ENCODE assay signal across 13 cellular contexts in genomic region chr6:117266267-117266797, GRCh38. TPM values are rescaled to one million over a fixed set of nuclear protein-coding genes. Genes with fewer than 3 reads are reported as not detected.
DNase-seq lines count a peak whose midpoint lies in the region; ATAC-seq and TF ChIP-seq lines count a peak whose summit lies in the region.
"Had no signal": no experiment of that assay in that cellular context is flagged by ENCODE, and none has a peak within 500 bp of the region (broad histone marks: within the 10 kb centered on the region; RNA-seq: fewer than 3 reads in every experiment).

No MANE protein-coding gene starts in this region.

- peaks cover 98% of the 10 kb centered on the region for H3K27me3 ChIP-seq in H7 (ENCODE audit: control insufficient read depth, insufficient read depth, low read length)
- peaks cover 6 to 45% (median 15%) of the 10 kb centered on the region in 3 donors for H3K27me3 ChIP-seq in skeletal muscle tissue (ENCODE audit: control insufficient read depth in 3 of 3, insufficient read depth in 3 of 3, low read length in 3 of 3)
- H3K27me3 ChIP-seq in adrenal gland, result peaks cover 84% of the 10 kb centered on the region

- CTCF ChIA-PET in WTC11 (lab: Charles Lee), result interaction anchor here (1.2 to 2.0 kb wide), 5 partner anchors 16 to 292 kb away, joined by 3 to 7 read pairs (median 3); no protein-coding TSS in a partner anchor

- H3K27ac ChIP-seq in skeletal muscle tissue (ENCODE audit: low read depth, low read length), result peak overlapping the region; percentile 94
- H3K27ac ChIP-seq in adrenal gland, result no peak overlapping the region
- H3K27ac ChIP-seq in substantia nigra (ENCODE audit: low read depth, low read length, poor library complexity, severe bottlenecking), result no peak overlapping the region
- H3K27ac ChIP-seq: epithelial cell of prostate had no signal

- H3K27ac Mint-ChIP-seq in WTC11, result no peak overlapping the region
- no peak overlapping the region for H3K27ac Mint-ChIP-seq in memory B cell
- H3K27ac Mint-ChIP-seq: activated T-helper 17 cell treated with anti-CD3 and anti-CD28 coated beads, Interleukin-2, amount 50 U/mL, for 72 hours; CD14-positive monocyte had no signal

- H3K27me3 Mint-ChIP-seq in WTC11 (ENCODE audit: low read depth), result peaks cover 99% of the 10 kb centered on the region
- H3K27me3 Mint-ChIP-seq in memory B cell, result peaks cover 28% of the 10 kb centered on the region

- ATAC-seq in WTC11 (no peak), memory B cell (ENCODE audit: low read depth) (no peak), HG02678 (IDR thresholded peaks at IDR 0.05; ENCODE audit: unreplicated experiment) (no peak)

- peak overlapping the region; percentile 86 for H3K4me3 Mint-ChIP-seq in WTC11
- H3K4me3 Mint-ChIP-seq in memory B cell, result peak overlapping the region; percentile 8

- no peak for TF ChIP-seq POLR2A in adrenal gland (IDR thresholded peaks at IDR 0.05)

- H3K4me1 ChIP-seq in skeletal muscle tissue (ENCODE audit: control insufficient read depth in 3 of 3, insufficient read depth in 3 of 3, low read length in 3 of 3), result peaks cover 6 to 43% (median 21%) of the 10 kb centered on the region in 3 donors
- H3K4me1 ChIP-seq in adrenal gland (replicated peaks in 1 of 2), result peaks cover 12 to 23% of the 10 kb centered on the region in 2 donors

- TF ChIP-seq CTCF in WTC11 (IDR thresholded peaks at IDR 0.05) (no peak), adrenal gland (IDR thresholded peaks at IDR 0.05) (no peak)

- peaks cover 44% of the 10 kb centered on the region for H3K4me1 Mint-ChIP-seq in WTC11
- peaks cover 17% of the 10 kb centered on the region for H3K4me1 Mint-ChIP-seq in memory B cell

- no peaks in the 10 kb centered on the region for H3K9me3 ChIP-seq in skeletal muscle tissue (ENCODE audit: control insufficient read depth in 3 of 3, low read length in 3 of 3)
- no peaks in the 10 kb centered on the region for H3K9me3 ChIP-seq in adrenal gland (replicated peaks in 1 of 3)

- POLR2A ChIA-PET in WTC11 (lab: Charles Lee), result interaction anchor here (1.1 kb wide), 1 partner anchor 71 kb away, joined by 3 read pairs; no protein-coding TSS in a partner anchor

- H3K36me3 ChIP-seq in H7 (replicated peaks; ENCODE audit: control insufficient read depth, insufficient read depth, low read length), result no peaks in the 10 kb centered on the region
- H3K36me3 ChIP-seq in skeletal muscle tissue (ENCODE audit: control insufficient read depth in 3 of 3, insufficient read depth in 3 of 3, low read length in 3 of 3), result peaks cover 0 to 2% (median 2%) of the 10 kb centered on the region in 3 donors
- no peaks in the 10 kb centered on the region for H3K36me3 ChIP-seq in adrenal gland (replicated peaks in 1 of 2)

- DNase-seq in H7 (no peak), WTC11 (ENCODE audit: low spot score) (no peak), memory B cell (ENCODE audit: low spot score in 2 of 2) (no peak), adrenal gland (no peak), substantia nigra (lab: John Stamatoyannopoulos, UW) (no peak), AG08395 (ENCODE audit: low spot score) (no peak)
- DNase-seq: activated CD4-positive, alpha-beta T cell treated with anti-CD3 and anti-CD28 coated beads for 4 hours had no signal

- H3K9me3 Mint-ChIP-seq in WTC11, result no peaks in the 10 kb centered on the region
- H3K9me3 Mint-ChIP-seq in memory B cell, result no peaks in the 10 kb centered on the region
- H3K9me3 Mint-ChIP-seq: activated T-helper 17 cell treated with anti-CD3 and anti-CD28 coated beads, Interleukin-2, amount 50 U/mL, for 72 hours had no signal

- no peaks in the 10 kb centered on the region for H3K36me3 Mint-ChIP-seq in WTC11
- no peaks in the 10 kb centered on the region for H3K36me3 Mint-ChIP-seq in memory B cell

- H3K4me3 ChIP-seq in H7 (ENCODE audit: insufficient read depth, low read depth, low read length) (peak overlapping the region; percentile 48; the same call in 1 of the 2 replicates), skeletal muscle tissue (ENCODE audit: low read length in 3 of 3) (peak overlapping the region; percentile 90 to 93 (median 92)), adrenal gland (peak overlapping the region in 1 of 4 donors; percentile 52)

- intact Hi-C loops in adrenal gland (cut with DNase I), result no loop called here

- peak overlapping the region; percentile 94 to 96 (median 95) for H3K9ac ChIP-seq in skeletal muscle tissue (ENCODE audit: low read depth in 1 of 3, low read length in 3 of 3)

- 8 to 19% (median 13%) methylated on average over 12 of the region's 12 CpGs for WGBS in adrenal gland, 4 donors

TF ChIP-seq in WTC11, 78 proteins besides CTCF, POLR2A, EP300 and RAD21:
- no peak for TF ChIP-seq NR1H2 (CRISPR knock-in tag; IDR thresholded peaks at IDR 0.05)
- no peak for TF ChIP-seq FOXP1 (CRISPR knock-in tag; IDR thresholded peaks at IDR 0.05; ENCODE audit: borderline replicate concordance)
- no peak for TF ChIP-seq EMX1 (CRISPR knock-in tag; IDR thresholded peaks at IDR 0.05)
- no peak for TF ChIP-seq OVOL2 (CRISPR knock-in tag; IDR thresholded peaks at IDR 0.05; ENCODE audit: borderline replicate concordance)
- no peak for TF ChIP-seq FOXJ3 (CRISPR knock-in tag; IDR thresholded peaks at IDR 0.05; ENCODE audit: borderline replicate concordance)
- no peak for TF ChIP-seq HMGA2 (CRISPR knock-in tag; IDR thresholded peaks at IDR 0.05)
- TF ChIP-seq TEAD1 (CRISPR knock-in tag; IDR thresholded peaks at IDR 0.05), result no peak
- no peak for TF ChIP-seq MLX (CRISPR knock-in tag; IDR thresholded peaks at IDR 0.05)
- TF ChIP-seq ZNF416 (CRISPR knock-in tag; IDR thresholded peaks at IDR 0.05), result no peak
- TF ChIP-seq USF2 (CRISPR knock-in tag; IDR thresholded peaks at IDR 0.05), result no peak
- no peak for TF ChIP-seq RELA (CRISPR knock-in tag; IDR thresholded peaks at IDR 0.05; ENCODE audit: borderline replicate concordance)
- TF ChIP-seq JUN (CRISPR knock-in tag; IDR thresholded peaks at IDR 0.05), result no peak

RNA-seq across cellular contexts. Expression of gene VGLL2, which starts 1.0 kb away (rescaled TPM):
- not detected in 2 replicates for total RNA-seq in H7 (2014; rRNA removed; shearing (Covaris generic))
- total RNA-seq in WTC11 (2021) (0.11 TPM in 1 of 3 replicates, not detected in the others), skeletal muscle tissue (17.7 TPM), adrenal gland (not detected)
- polyA plus RNA-seq in adrenal gland, result not detected
- total RNA-seq: activated T-helper 17 cell treated with anti-CD3 and anti-CD28 coated beads, Interleukin-2, amount 50 U/mL, for 72 hours; bronchial epithelial cell had no signal
- polyA plus RNA-seq: CD14-positive monocyte had no signal

Comparison
In these comparisons a context has a peak if more than half of its experiments do, and no peak if none do; other contexts are left out.
1. RNA of gene VGLL2, which starts 1.0 kb away (total RNA-seq): 17.7 TPM in skeletal muscle tissue (single experiment); 0.11 TPM in WTC11, not detected in H7 and not detected in adrenal gland; every median in the first group is over 10 times any median in the second.